In the genomic region with DNA sequence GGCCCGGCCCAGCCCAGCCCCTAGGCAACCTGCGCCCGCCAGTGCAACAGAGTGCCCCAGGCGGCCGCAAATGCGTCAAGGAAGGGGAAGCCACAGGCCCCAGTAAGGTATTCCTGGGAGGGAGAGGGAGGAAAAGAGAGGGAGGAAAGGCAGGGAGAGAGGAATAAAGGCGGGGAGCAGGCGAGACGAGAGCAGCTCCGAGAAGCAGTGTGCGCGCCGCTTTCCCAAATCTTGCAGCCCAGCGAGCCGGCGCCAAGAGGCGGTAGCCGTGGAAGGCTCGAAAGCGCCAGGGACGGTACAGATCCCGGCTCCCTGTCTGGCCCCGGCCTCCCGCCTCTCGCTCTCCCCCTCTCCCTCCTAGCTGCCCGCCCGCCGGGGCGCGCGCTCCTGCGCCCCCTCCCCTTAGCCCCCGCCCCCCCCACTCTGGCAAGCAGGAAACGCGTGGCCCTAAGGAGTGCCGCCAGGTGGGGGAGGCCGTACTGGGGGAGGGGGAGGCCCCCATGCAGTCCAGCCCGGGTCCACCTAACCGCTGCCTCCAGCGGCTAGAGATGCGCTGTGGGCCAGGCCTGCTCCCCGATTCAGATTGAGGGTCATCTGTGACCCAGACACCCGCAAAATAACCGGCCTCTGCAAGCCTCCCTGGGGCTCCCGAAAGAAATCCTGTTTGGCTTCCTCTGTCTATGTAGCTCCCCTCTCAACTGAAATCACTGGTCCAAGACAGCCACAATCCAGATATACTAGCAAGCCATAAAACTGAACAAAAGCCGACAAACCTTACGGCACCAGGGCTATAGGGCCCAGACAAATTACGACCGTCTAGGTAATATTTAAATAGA, we compare ENCODE assay signal across 9 cellular contexts. TPM values are rescaled to one million over a fixed set of nuclear protein-coding genes. Genes with fewer than 3 reads are reported as not detected.
DNase-seq lines count a peak whose midpoint lies in the region; ATAC-seq and TF ChIP-seq lines count a peak whose summit lies in the region.
"Had no signal": no experiment of that assay in that cellular context is flagged by ENCODE, and none has a peak within 500 bp of the region (broad histone marks: within the 10 kb centered on the region; RNA-seq: fewer than 3 reads in every experiment).

No MANE protein-coding gene starts in this region.

- TF ChIP-seq POLR2A in lower leg skin (IDR thresholded peaks at IDR 0.05) (no peak), vagina (IDR thresholded peaks at IDR 0.05) (no peak)

- H3K9me3 ChIP-seq in heart right ventricle (no peaks in the 10 kb centered on the region), SJSA1 (replicated peaks) (no peaks in the 10 kb centered on the region), vagina (no peaks in the 10 kb centered on the region)

- H3K4me1 ChIP-seq in heart right ventricle = peaks cover 8 to 80% (median 42%) of the 10 kb centered on the region in 9 donors
- H3K4me1 ChIP-seq in SJSA1 (replicated peaks) = peaks cover 59% of the 10 kb centered on the region
- peaks cover 53% of the 10 kb centered on the region for H3K4me1 ChIP-seq in vagina

- ATAC-seq in left cardiac atrium = no peak
- no peak for ATAC-seq in heart right ventricle
- ATAC-seq in GM21367 (IDR thresholded peaks at IDR 0.05; ENCODE audit: unreplicated experiment) = no peak
- no peak for ATAC-seq in GM21360 (IDR thresholded peaks at IDR 0.05; ENCODE audit: unreplicated experiment)

- no peak overlapping the region for H3K27ac ChIP-seq in heart right ventricle
- H3K27ac ChIP-seq in SJSA1 = peak overlapping the region; percentile 93
- H3K27ac ChIP-seq in vagina = peak overlapping the region; percentile 99

- H3K27me3 ChIP-seq in heart right ventricle = peaks cover 88 to 100% (median 100%) of the 10 kb centered on the region in 7 donors
- H3K27me3 ChIP-seq in SJSA1 (replicated peaks) = no peaks in the 10 kb centered on the region
- no peaks in the 10 kb centered on the region for H3K27me3 ChIP-seq in vagina

- TF ChIP-seq CTCF in heart right ventricle (IDR thresholded peaks at IDR 0.05) = no peak
- TF ChIP-seq CTCF in lower leg skin (IDR thresholded peaks at IDR 0.05) = no peak
- TF ChIP-seq CTCF in vagina (IDR thresholded peaks at IDR 0.05) = no peak

- intact Hi-C loops in left cardiac atrium (cut with DNase I) (loop anchor here (10.0 kb wide), 2 partner anchors 785 to 1305 kb away; no protein-coding TSS in a partner anchor), heart right ventricle (cut with DNase I) (loop anchor here in 7 of 10 donors (10.0 kb wide), 6 partner anchors 315 to 1305 kb away; no protein-coding TSS in a partner anchor), lower leg skin (cut with DNase I; ENCODE audit: low total_unique reads) (loop anchor here (5.0 to 10.0 kb wide), 2 partner anchors 965 to 1313 kb away; a partner anchor contains a TSS), vagina (cut with DNase I) (loop anchor here (5.0 to 10.0 kb wide), 2 partner anchors 798 to 1315 kb away; no protein-coding TSS in a partner anchor)

- WGBS in heart right ventricle, 2 donors = 2 to 6% methylated on average over 44 to 49 of the region's 49 CpGs
- 3 to 8% methylated on average over 30 to 36 of the region's 49 CpGs for WGBS in lower leg skin, 2 donors

- H3K36me3 ChIP-seq in heart right ventricle (peaks cover 0 to 18% (median 0%) of the 10 kb centered on the region in 9 donors), SJSA1 (peaks cover 35% of the 10 kb centered on the region), vagina (no peaks in the 10 kb centered on the region)

- no peak overlapping the region for H3K4me3 ChIP-seq in heart right ventricle
- H3K4me3 ChIP-seq in SJSA1 = peak overlapping the region; percentile 57
- peak overlapping the region; percentile 27 for H3K4me3 ChIP-seq in lower leg skin (ENCODE audit: low read depth, poor library complexity, severe bottlenecking)
- peak overlapping the region; percentile 56 to 64 for H3K4me3 ChIP-seq in vagina

- peak; percentile 16 for DNase-seq in left cardiac atrium
- DNase-seq in heart right ventricle = no peak
- peak; percentile 64 to 81 for DNase-seq in SJSA1 (ENCODE audit: low read depth in 1 of 2, low spot score in 2 of 2)
- peak in 1 of 2 donors; percentile 88 for DNase-seq in lower leg skin (ENCODE audit: low spot score in 2 of 2)
- no peak for DNase-seq in vagina (ENCODE audit: extremely low spot score in 2 of 2)
- DNase-seq in stimulated activated CD4-positive, alpha-beta T cell treated with anti-CD3 and anti-CD28 coated beads, Interleukin-2, amount 100 ng/mL, for 24 hours = no peak

RNA-seq across cellular contexts. Expression of a gene that starts 4.2 kb away (rescaled TPM):
- under 1 TPM; 0.10 to 0.21 TPM for total RNA-seq in left cardiac atrium
- under 1 TPM in 1 of 10 donors, not detected in 9; 0.19 TPM for total RNA-seq in heart right ventricle
- under 1 TPM in 1 of 2 donors, not detected in 1; 0.03 TPM for polyA plus RNA-seq in heart right ventricle
- total RNA-seq in SJSA1 (2014; rRNA removed; shearing (Covaris generic)) = 8.6 and 15.5 TPM in 2 replicates
- total RNA-seq in lower leg skin = 10 to 100 TPM in 1 of 4 donors, 1 to 10 TPM in 3; 4.9 to 11.2 (median 6.7) TPM
- total RNA-seq in vagina = 19.2 TPM

RNA-seq across cellular contexts. Expression of a gene that starts 4.5 kb away (rescaled TPM):
- total RNA-seq in left cardiac atrium (not detected), heart right ventricle (not detected), lower leg skin (10 to 100 TPM; 43.1 to 50.1 (median 46.9) TPM), vagina (13.0 TPM)
- not detected for polyA plus RNA-seq in heart right ventricle
- total RNA-seq in SJSA1 (2014; rRNA removed; shearing (Covaris generic)) = 7.0 and 16.3 TPM in 2 replicates

RNA-seq across cellular contexts. Expression of a gene that starts 13.4 kb away (rescaled TPM):
- total RNA-seq in left cardiac atrium (under 1 TPM; 0.12 to 0.39 TPM), heart right ventricle (not detected), lower leg skin (10 to 100 TPM; 10.0 to 26.1 (median 18.1) TPM), vagina (23.8 TPM)
- under 1 TPM in 1 of 2 donors, not detected in 1; 0.04 TPM for polyA plus RNA-seq in heart right ventricle
- 0.09 and 2.9 TPM in 2 replicates for total RNA-seq in SJSA1 (2014; rRNA removed; shearing (Covaris generic))
- total RNA-seq: mucosa of gallbladder had no signal

RNA-seq across cellular contexts. Expression of a gene that starts 15.2 kb away (rescaled TPM):
- total RNA-seq in left cardiac atrium (not detected), heart right ventricle (not detected), lower leg skin (1 to 10 TPM in 2 of 4 donors, under 1 TPM in 1, not detected in 1; 0.27 to 1.4 (median 1.0) TPM), vagina (9.8 TPM)
- polyA plus RNA-seq in heart right ventricle = not detected
- 4.4 and 5.9 TPM in 2 replicates for total RNA-seq in SJSA1 (2014; rRNA removed; shearing (Covaris generic))
- total RNA-seq: mucosa of gallbladder had no signal

RNA-seq across cellular contexts. Expression of a gene that starts 17.5 kb away (rescaled TPM):
- under 1 TPM; 0.68 to 0.74 TPM for total RNA-seq in left cardiac atrium
- total RNA-seq in heart right ventricle = 1 to 10 TPM in 1 of 10 donors, under 1 TPM in 7, not detected in 2; 0.11 to 1.5 (median 0.22) TPM
- under 1 TPM; 0.35 to 0.37 TPM for polyA plus RNA-seq in heart right ventricle
- total RNA-seq in SJSA1 (2014; rRNA removed; shearing (Covaris generic)) = 0.13 and 1.8 TPM in 2 replicates
- 10 to 100 TPM in 2 of 4 donors, 1 to 10 TPM in 2; 4.9 to 20.2 (median 13.2) TPM for total RNA-seq in lower leg skin
- 3.9 TPM for total RNA-seq in vagina

Comparison
In these comparisons a context has a peak if more than half of its experiments do, and no peak if none do; other contexts are left out.
1. DNase-seq: peak in left cardiac atrium (single experiment) and SJSA1 (2 of 2); none in heart right ventricle (0 of 2), vagina (0 of 2) and stimulated activated CD4-positive, alpha-beta T cell treated with anti-CD3 and anti-CD28 coated beads, Interleukin-2, amount 100 ng/mL, for 24 hours (0 of 2).
2. H3K27ac ChIP-seq: peak in SJSA1 (single experiment) and vagina (single experiment); none in heart right ventricle (0 of 10).
3. H3K4me3 ChIP-seq: peak in SJSA1 (single experiment), lower leg skin (single experiment) and vagina (2 of 2); none in heart right ventricle (0 of 10).